8 cellular contexts compared by ENCODE assay signal in genomic region chr2:159613515-159614336, GRCh38. TPM values are rescaled to one million over a fixed set of nuclear protein-coding genes. Genes with fewer than 3 reads are reported as not detected.
DNase-seq lines count a peak whose midpoint lies in the region; ATAC-seq, FAIRE-seq and TF ChIP-seq lines count a peak whose summit lies in the region.

No MANE protein-coding gene starts in this region.

- H3K27ac ChIP-seq in right atrium auricular region = peak overlapping the region; percentile 90 to 99
- peak overlapping the region; percentile 91 to 100 (median 98) for H3K27ac ChIP-seq in gastroesophageal sphincter
- peak overlapping the region; percentile 76 to 98 (median 96) for H3K27ac ChIP-seq in spleen

- WGBS in gastroesophageal sphincter (ENCODE audit: low coverage in 1 of 2), 2 donors = 2 to 3% methylated on average over 3 of the region's 3 CpGs
- 19 to 30% (median 26%) methylated on average over 3 of the region's 3 CpGs for whole genome bisulfite sequencing in spleen, 5 donors

- H3K4me3 ChIP-seq in right atrium auricular region = peak overlapping the region; percentile 58 to 88
- peak overlapping the region; percentile 75 to 92 for H3K4me3 ChIP-seq in gastroesophageal sphincter
- H3K4me3 ChIP-seq in spleen = peak overlapping the region in 7 of 8 donors; percentile 52 to 77 (median 58)

- ATAC-seq in Right ventricle myocardium inferior (no peak), gastroesophageal sphincter (no peak), left lobe of liver (no peak)

- DNase-seq in right atrium auricular region (ENCODE audit: low spot score) (no peak), Right ventricle myocardium inferior (ENCODE audit: missing footprints) (no peak), SW480 (ENCODE audit: low spot score) (peak; percentile 50), spleen (no peak), RCC 7860 (ENCODE audit: low spot score) (no peak), left lobe of liver (ENCODE audit: low spot score) (no peak), urothelium cell line (ENCODE audit: low spot score) (no peak)

- FAIRE-seq in RCC 7860 (lab: Jason Lieb, UNC) (no peak), urothelium cell line (lab: Jason Lieb, UNC) (no peak)

- H3K4me1 ChIP-seq in right atrium auricular region = peaks cover 0 to 41% of the 10 kb centered on the region in 2 donors
- peaks cover 3 to 66% (median 18%) of the 10 kb centered on the region in 3 donors for H3K4me1 ChIP-seq in gastroesophageal sphincter
- peaks cover 0 to 64% (median 29%) of the 10 kb centered on the region in 6 donors for H3K4me1 ChIP-seq in spleen

- H3K36me3 ChIP-seq in right atrium auricular region (no peaks in the 10 kb centered on the region), gastroesophageal sphincter (no peaks in the 10 kb centered on the region), spleen (no peaks in the 10 kb centered on the region)

- H3K9me3 ChIP-seq in right atrium auricular region (no peaks in the 10 kb centered on the region), gastroesophageal sphincter (no peaks in the 10 kb centered on the region), spleen (no peaks in the 10 kb centered on the region)

- intact Hi-C loops in Right ventricle myocardium inferior (cut with DNase I) = loop anchor here (2.0 to 10.0 kb wide), 3 partner anchors 184 to 651 kb away; partner anchors contain the start of genes CD302 and WDSUB1
- intact Hi-C loops in spleen (cut with DNase I; ENCODE audit: low total_unique reads) = no loop called here

- TF ChIP-seq EP300 in gastroesophageal sphincter (IDR thresholded peaks at IDR 0.05) = no peak

- H3K27me3 ChIP-seq in right atrium auricular region (no peaks in the 10 kb centered on the region), gastroesophageal sphincter (no peaks in the 10 kb centered on the region), spleen (replicated peaks in 1 of 7) (peaks cover 0 to 8% (median 0%) of the 10 kb centered on the region in 7 donors)

- TF ChIP-seq POLR2A in gastroesophageal sphincter (IDR thresholded peaks at IDR 0.05) (no peak), spleen (IDR thresholded peaks at IDR 0.05) (no peak)

- TF ChIP-seq CTCF in right atrium auricular region (IDR thresholded peaks at IDR 0.05) (no peak), gastroesophageal sphincter (IDR thresholded peaks at IDR 0.05) (no peak), spleen (IDR thresholded peaks at IDR 0.05 in 8 of 11, conservative IDR thresholded peaks at IDR 0.05 in 3 of 11) (no peak)

RNA-seq across cellular contexts. Expression of gene BAZ2B, which starts 2.6 kb away (rescaled TPM):
- total RNA-seq in right atrium auricular region (10 to 100 TPM; 40.2 to 47.1 TPM), Right ventricle myocardium inferior (35.3 TPM), gastroesophageal sphincter (100 to 1,000 TPM in 2 of 4 donors, 10 to 100 TPM in 2; 77.9 to 198 (median 113) TPM), spleen (100 to 1,000 TPM in 3 of 7 donors, 10 to 100 TPM in 4; 75.4 to 158 (median 95.7) TPM), left lobe of liver (20.0 TPM)
- polyA plus RNA-seq in spleen = 1 to 10 TPM; 5.6 to 8.6 (median 7.1) TPM
